13 cellular contexts compared by ENCODE assay signal in the genomic region with DNA sequence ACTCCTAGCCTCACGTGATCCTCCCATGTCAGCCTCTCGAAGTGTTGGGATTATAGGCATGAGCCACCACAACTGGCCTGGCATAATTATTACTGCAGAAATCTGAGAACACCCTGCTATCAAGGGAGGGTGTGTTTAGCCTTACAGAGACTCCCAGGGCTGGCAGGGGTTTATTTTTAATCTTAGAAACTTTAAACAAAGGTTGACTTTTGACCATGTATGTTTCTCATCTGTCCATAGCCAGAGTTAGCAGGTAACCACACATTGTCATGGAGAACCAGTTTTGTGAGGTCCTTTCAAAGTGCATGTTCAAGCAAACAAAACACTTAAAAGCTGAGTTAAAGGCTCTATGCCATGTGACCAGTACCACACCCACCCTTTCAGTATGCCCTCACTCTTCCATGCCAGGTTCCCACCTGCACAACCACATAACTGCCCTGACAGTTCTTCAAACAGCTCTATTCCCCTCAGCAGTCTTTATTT. TPM values are rescaled to one million over a fixed set of nuclear protein-coding genes. Genes with fewer than 3 reads are reported as not detected.
A peak's percentile ranks its signal among the peaks of the same experiment; 100 is the strongest.
DNase-seq lines count a peak whose midpoint lies in the region; ATAC-seq, FAIRE-seq and TF ChIP-seq lines count a peak whose summit lies in the region.
"Had no signal": no experiment of that assay in that cellular context is flagged by ENCODE, and none has a peak within 500 bp of the region (broad histone marks: within the 10 kb centered on the region; RNA-seq: fewer than 3 reads in every experiment).

No MANE protein-coding gene starts in this region.

- no peak overlapping the region for H2BK5ac ChIP-seq in trophoblast cell (ENCODE audit: low read depth, low read length, poor library complexity)
- no peak overlapping the region for H2BK5ac ChIP-seq in neuronal stem cell (ENCODE audit: low read length)

- DNase-seq in SIG-M5 treated with dmso at 0.1 percent for 504 hours (lab: John Stamatoyannopoulos, UW; ENCODE audit: unreplicated experiment), result peak; percentile 57
- DNase-seq in SIG-M5 (lab: John Stamatoyannopoulos, UW), result no peak
- DNase-seq in NCI-H1417 (lab: John Stamatoyannopoulos, UW), result peak; percentile 23 to 78 (median 44)
- peak; percentile 73 for DNase-seq in bronchial epithelial cell (ENCODE audit: low read depth)
- DNase-seq in trophoblast cell, result peak in 1 of 2 donors; percentile 51
- DNase-seq in neuronal stem cell (ENCODE audit: low spot score), result no peak
- no peak for DNase-seq in NCI-H128 (lab: John Stamatoyannopoulos, UW; ENCODE audit: unreplicated experiment)
- DNase-seq: NCI-H1436 treated with DMSO at 0.1 percent for 48 hours had no signal

- peaks cover 12% of the 10 kb centered on the region for H3K79me2 ChIP-seq in trophoblast cell (ENCODE audit: control insufficient read depth, insufficient read depth, low read length, poor library complexity)

- no peak for ATAC-seq in GM21529 (IDR thresholded peaks at IDR 0.05; ENCODE audit: unreplicated experiment)
- ATAC-seq: A549 had no signal

- no peak overlapping the region for H4K8ac ChIP-seq in trophoblast cell (ENCODE audit: low read depth, low read length)
- H4K8ac ChIP-seq in neuronal stem cell (ENCODE audit: low read depth, low read length), result no peak overlapping the region

- no CpG with 5 or more reads among the region's 2 CpGs for WGBS in trophoblast cell (ENCODE audit: extremely low coverage, insufficient coverage, insufficient read length)
- WGBS in neuronal stem cell (ENCODE audit: extremely low coverage in 2 of 2, insufficient read length in 2 of 2, insufficient replicate concordance in 1 of 2), 2 donors, result no CpG with 5 or more reads among the region's 2 CpGs

- H3K9me3 ChIP-seq in trophoblast cell (ENCODE audit: insufficient read depth, low read depth, low read length) (no peaks in the 10 kb centered on the region), neuronal stem cell (replicated peaks in 1 of 2; ENCODE audit: control insufficient read depth in 2 of 2, insufficient read depth in 1 of 2, low read depth in 1 of 2, low read length in 2 of 2) (no peaks in the 10 kb centered on the region)
- H3K9me3 ChIP-seq: A549 had no signal

- H3K4me1 ChIP-seq in trophoblast cell (ENCODE audit: control insufficient read depth in 1 of 2, insufficient read depth in 2 of 2, low read length in 2 of 2) (peaks cover 11 to 15% of the 10 kb centered on the region in 2 experiments), neuronal stem cell (ENCODE audit: control insufficient read depth in 2 of 2, insufficient read depth in 1 of 2, low read depth in 1 of 2, low read length in 2 of 2) (no peaks in the 10 kb centered on the region)

- H3K79me1 ChIP-seq in trophoblast cell (ENCODE audit: low read length), result no peaks in the 10 kb centered on the region
- H3K79me1 ChIP-seq in neuronal stem cell (ENCODE audit: low read depth, low read length), result peaks cover 3% of the 10 kb centered on the region

- H3K4ac ChIP-seq in trophoblast cell (ENCODE audit: low read depth, low read length) (peak overlapping the region; percentile 6), neuronal stem cell (ENCODE audit: low read length) (no peak overlapping the region)

- H3K14ac ChIP-seq in trophoblast cell (ENCODE audit: low read length) (no peak overlapping the region), neuronal stem cell (ENCODE audit: low read length) (no peak overlapping the region)

- no peak overlapping the region for H3K18ac ChIP-seq in trophoblast cell (ENCODE audit: low read length)
- H3K18ac ChIP-seq in neuronal stem cell (ENCODE audit: low read length), result no peak overlapping the region

- no peak overlapping the region for H3K4me2 ChIP-seq in trophoblast cell (ENCODE audit: low read length)
- H3K4me2 ChIP-seq in neuronal stem cell (ENCODE audit: insufficient read depth, low read length, poor library complexity, severe bottlenecking), result no peak overlapping the region
- H3K4me2 ChIP-seq: A549 had no signal

- no peak overlapping the region for H3K27ac ChIP-seq in trophoblast cell (ENCODE audit: low read depth, low read length)
- H3K27ac ChIP-seq in neuronal stem cell (replicated peaks; ENCODE audit: low read length), result no peak overlapping the region
- H3K27ac ChIP-seq: A549, cardiac muscle cell had no signal

- H4K91ac ChIP-seq in trophoblast cell (ENCODE audit: low read depth, low read length) (no peak overlapping the region), neuronal stem cell (ENCODE audit: low read depth, low read length, poor library complexity) (no peak overlapping the region)

- H2BK15ac ChIP-seq in neuronal stem cell (ENCODE audit: low read length), result no peak overlapping the region

- H4K12ac ChIP-seq in trophoblast cell (ENCODE audit: low read depth, low read length), result no peak overlapping the region

- H2AFZ ChIP-seq in trophoblast cell (ENCODE audit: insufficient read depth, low read length, poor library complexity), result no peak overlapping the region
- no peak overlapping the region for H2AFZ ChIP-seq in neuronal stem cell (ENCODE audit: low read length)

- no peak for FAIRE-seq in bronchial epithelial cell (lab: Jason Lieb, UNC)
- FAIRE-seq: A549 had no signal

- H2BK120ac ChIP-seq in trophoblast cell (ENCODE audit: insufficient read depth, low read length, poor library complexity), result no peak overlapping the region
- H2BK120ac ChIP-seq in neuronal stem cell (ENCODE audit: low read depth, low read length), result no peak overlapping the region

- H3K23ac ChIP-seq in trophoblast cell (ENCODE audit: low read length) (no peak overlapping the region), neuronal stem cell (ENCODE audit: low read depth, low read length, poor library complexity) (no peak overlapping the region)

- H3K9ac ChIP-seq in trophoblast cell (ENCODE audit: low read length), result no peak overlapping the region
- H3K9ac ChIP-seq in neuronal stem cell (ENCODE audit: low read depth, low read length, poor library complexity), result no peak overlapping the region

- H3K27me3 ChIP-seq in bronchial epithelial cell (ENCODE audit: control insufficient read depth, insufficient read depth, low read length), result no peaks in the 10 kb centered on the region
- H3K27me3 ChIP-seq in trophoblast cell (ENCODE audit: insufficient read depth, low read length), result no peaks in the 10 kb centered on the region
- H3K27me3 ChIP-seq in neuronal stem cell (ENCODE audit: control insufficient read depth in 3 of 3, insufficient read depth in 3 of 3, low read depth in 1 of 3, low read length in 3 of 3), result no peaks in the 10 kb centered on the region
- H3K27me3 ChIP-seq: cardiac muscle cell had no signal

- H3K36me3 ChIP-seq in bronchial epithelial cell (ENCODE audit: control insufficient read depth, insufficient read depth, low read length) (peaks cover 4% of the 10 kb centered on the region), trophoblast cell (ENCODE audit: control insufficient read depth in 1 of 2, insufficient read depth in 2 of 2, low read length in 2 of 2) (peaks cover 5 to 10% of the 10 kb centered on the region in 2 experiments), neuronal stem cell (replicated peaks in 1 of 2; ENCODE audit: control insufficient read depth in 2 of 2, insufficient read depth in 2 of 2, low read length in 2 of 2) (no peaks in the 10 kb centered on the region)
- H3K36me3 ChIP-seq: cardiac muscle cell had no signal

- H2AK5ac ChIP-seq in trophoblast cell (ENCODE audit: low read length) (no peak overlapping the region), neuronal stem cell (ENCODE audit: low read depth, low read length) (no peak overlapping the region)

- H2BK12ac ChIP-seq in trophoblast cell (ENCODE audit: low read length) (no peak overlapping the region), neuronal stem cell (ENCODE audit: low read length) (no peak overlapping the region)

- H3K4me3 ChIP-seq in bronchial epithelial cell (ENCODE audit: low read depth, low read length), result no peak overlapping the region
- H3K4me3 ChIP-seq in trophoblast cell (ENCODE audit: low read depth, low read length), result no peak overlapping the region
- no peak overlapping the region for H3K4me3 ChIP-seq in neuronal stem cell (ENCODE audit: low read length in 2 of 2)
- H3K4me3 ChIP-seq: A549, cardiac muscle cell had no signal

- TF ChIP-seq CTCF in bronchial epithelial cell (IDR thresholded peaks at IDR 0.05; ENCODE audit: insufficient read depth, low read length, severe bottlenecking), result no peak

RNA-seq across cellular contexts. Expression of gene SIAH2, which starts 11.1 kb away (rescaled TPM):
- 30.3 and 36.1 TPM in 2 replicates for total RNA-seq in bronchial epithelial cell
- polyA plus RNA-seq in trophoblast cell (2013), result 85.5 and 90.6 TPM in 2 replicates
- polyA plus RNA-seq in neuronal stem cell (2013, experiment 1 of 2), result 16.1 TPM
- 16.2 TPM for polyA plus RNA-seq in neuronal stem cell (2013, experiment 2 of 2)

RNA-seq across cellular contexts. Expression of gene ERICH6, which starts 48.1 kb away (rescaled TPM):
- total RNA-seq in bronchial epithelial cell, result under 0.01 TPM in 1 of 2 replicates, not detected in the other
- 0.03 and 0.06 TPM in 2 replicates for polyA plus RNA-seq in trophoblast cell (2013)
- 0.04 TPM for polyA plus RNA-seq in neuronal stem cell (2013, experiment 1 of 2)
- polyA plus RNA-seq in neuronal stem cell (2013, experiment 2 of 2), result 0.01 TPM
- total RNA-seq: cardiac muscle cell, lung microvascular endothelial cell, SK-MEL-5 had no signal

Comparison
In these comparisons a context has a peak if more than half of its experiments do, and no peak if none do; other contexts are left out.
1. DNase-seq: peak in SIG-M5 treated with dmso at 0.1 percent for 504 hours (single experiment), NCI-H1417 (3 of 3) and bronchial epithelial cell (single experiment); none in SIG-M5 (single experiment), neuronal stem cell (single experiment) and NCI-H128 (single experiment).